In the genomic region with DNA sequence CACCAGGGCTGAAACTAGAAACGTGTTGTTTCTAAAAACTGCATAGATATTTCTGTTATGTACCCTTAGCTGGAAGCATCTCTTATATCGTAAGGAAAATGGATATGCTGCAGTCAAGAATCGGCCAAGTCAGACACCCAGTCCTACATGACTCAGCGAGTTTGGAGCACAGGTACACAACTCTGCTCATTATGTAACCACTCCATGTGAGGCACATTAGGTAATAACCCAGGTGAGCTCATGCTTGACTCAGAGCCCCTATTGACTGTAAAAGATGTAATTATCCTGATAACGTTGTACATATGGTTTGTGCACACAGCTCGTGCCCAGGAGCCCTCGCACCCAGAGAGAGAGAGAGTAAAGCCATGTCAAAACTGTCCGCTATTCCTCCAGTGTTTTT, we compare ENCODE assay signal across 26 cellular contexts.
DNase-seq lines count a peak whose midpoint lies in the region; ATAC-seq, FAIRE-seq and TF ChIP-seq lines count a peak whose summit lies in the region.
"Had no signal": no experiment of that assay in that cellular context is flagged by ENCODE, and none has a peak within 500 bp of the region (broad histone marks: within the 10 kb centered on the region; RNA-seq: fewer than 3 reads in every experiment).

No MANE protein-coding gene starts in this region.

- H3K4me3 ChIP-seq in HepG2 (replicated peaks in 1 of 3; ENCODE audit: insufficient read depth in 1 of 3, low read depth in 2 of 3, low read length in 3 of 3) (no peak overlapping the region), right lobe of liver (no peak overlapping the region), PC-3 (ENCODE audit: low read length) (no peak overlapping the region)
- H3K4me3 ChIP-seq: GM23248, K562, PC-9 had no signal

- WGBS in HepG2 (ENCODE audit: low lambda C conversion rate) = 2% methylated on average over 6 of the region's 8 CpGs
- 81% methylated on average over 5 of the region's 8 CpGs for WGBS in right lobe of liver (ENCODE audit: insufficient coverage, low coverage, low lambda C conversion rate, missing lambda C conversion rate)

- H3K27ac ChIP-seq in HepG2 (ENCODE audit: extremely low read length, insufficient read depth, low read length) (no peak overlapping the region), right lobe of liver (no peak overlapping the region), PC-3 (ENCODE audit: low read length) (no peak overlapping the region), epithelial cell of prostate (no peak overlapping the region)
- H3K27ac ChIP-seq: GM23248, PC-9 had no signal

- H3K4me2 ChIP-seq in HepG2 (ENCODE audit: low read depth, low read length) (no peak overlapping the region), PC-3 (ENCODE audit: low read length) (no peak overlapping the region)
- H3K4me2 ChIP-seq: PC-9 had no signal

- H3K27me3 ChIP-seq in HepG2 (ENCODE audit: control insufficient read depth in 1 of 2, insufficient read depth in 2 of 2, low read length in 2 of 2) (no peaks in the 10 kb centered on the region; a peak in 1 of 5 replicates), right lobe of liver (no peaks in the 10 kb centered on the region), PC-3 (ENCODE audit: low read length) (peaks cover 8% of the 10 kb centered on the region; the same call in 1 of the 2 replicates)
- H3K27me3 ChIP-seq: BE2C had no signal

- no peak overlapping the region for H2AFZ ChIP-seq in HepG2 (ENCODE audit: low read length)
- no peak overlapping the region for H2AFZ ChIP-seq in PC-3 (ENCODE audit: low read length)
- H2AFZ ChIP-seq: GM23248, PC-9 had no signal

- no peak for TF ChIP-seq EP300 in HepG2 (IDR thresholded peaks at IDR 0.05; ENCODE audit: low read depth in 2 of 2, low read length in 2 of 2)
- TF ChIP-seq EP300 in HepG2 (CRISPR knock-in tag; IDR thresholded peaks at IDR 0.05; ENCODE audit: borderline replicate concordance) = no peak

- H4K20me1 ChIP-seq in HepG2 (ENCODE audit: insufficient read depth, low read length) (no peaks in the 10 kb centered on the region), PC-3 (ENCODE audit: low read length) (no peaks in the 10 kb centered on the region)

- DNase-seq in HepG2 (ENCODE audit: low spot score) (peak; percentile 9), right lobe of liver (no peak), PC-3 (peak; percentile 8), epithelial cell of prostate (ENCODE audit: low read depth, low spot score) (peak; percentile 14), foreskin melanocyte (no peak)
- DNase-seq: BE2C; CD8-positive, alpha-beta memory T cell; GM23248; H7; Kasumi-1; MV-4-11; NCI-H1105; NCI-H1436 treated with DMSO at 0.1 percent for 48 hours; NCI-H187 treated with DMSO at 0.1 percent for 48 hours; NCI-H2107; NCI-H446 treated with DMSO at 0.1 percent for 48 hours; NCI-H526; NK-92 treated with Interleukin-12 subunit alpha and Interleukin-12 subunit beta, amount 100 ng/mL, for 24 hours; PC-9; RPMI8226; SHP77 had no signal

- no peak for TF ChIP-seq CTCF in HepG2 (CRISPR knock-in tag; IDR thresholded peaks at IDR 0.05)
- no peak for TF ChIP-seq CTCF in right lobe of liver (IDR thresholded peaks at IDR 0.05)
- TF ChIP-seq CTCF in PC-3 (conservative IDR thresholded peaks at IDR 0.05; ENCODE audit: low read depth, low read length) = no peak

- no peaks in the 10 kb centered on the region for H3K36me3 ChIP-seq in HepG2 (replicated peaks in 1 of 2; ENCODE audit: control insufficient read depth in 1 of 2, insufficient read depth in 2 of 2, low read length in 2 of 2)
- H3K36me3 ChIP-seq in right lobe of liver = no peaks in the 10 kb centered on the region
- no peaks in the 10 kb centered on the region for H3K36me3 ChIP-seq in PC-3 (ENCODE audit: low read depth, low read length)
- H3K36me3 ChIP-seq: BE2C had no signal

- H3K36me3 Mint-ChIP-seq in stimulated activated memory B cell treated with anti-CD40 and anti-IgM and Interleukin-4, amounts not matched to agents 10 μg/mL and 1 μg/mL and 100 μg/mL, for 72 hours = no peaks in the 10 kb centered on the region
- H3K36me3 Mint-ChIP-seq: CD14-positive monocyte; CD8-positive, alpha-beta memory T cell had no signal

- H3K4me1 ChIP-seq in HepG2 (ENCODE audit: insufficient read depth, low read length) (no peaks in the 10 kb centered on the region), right lobe of liver (no peaks in the 10 kb centered on the region), PC-3 (ENCODE audit: insufficient read depth, low read length) (no peaks in the 10 kb centered on the region)

- ATAC-seq in HepG2 (no peak), right lobe of liver (no peak), PC-3 (no peak), GM19467 (IDR thresholded peaks at IDR 0.05; ENCODE audit: unreplicated experiment) (no peak), HG03520 (IDR thresholded peaks at IDR 0.05; ENCODE audit: unreplicated experiment) (no peak)
- ATAC-seq in stimulated activated memory B cell treated with anti-CD40 and anti-IgM and Interleukin-4, amounts not matched to agents 10 μg/mL and 1 μg/mL and 100 μg/mL, for 72 hours = peak; percentile 51
- ATAC-seq: K562 had no signal

- no peaks in the 10 kb centered on the region for H3K9me3 ChIP-seq in HepG2 (ENCODE audit: low read length)
- no peaks in the 10 kb centered on the region for H3K9me3 ChIP-seq in right lobe of liver
- H3K9me3 ChIP-seq in PC-3 (ENCODE audit: low read length) = no peaks in the 10 kb centered on the region
- H3K9me3 ChIP-seq: BE2C had no signal

- CTCF ChIA-PET in HepG2 (lab: Yijun Ruan, JAX; ENCODE audit: low intra/inter-chr PET ratio, low total read pairs) = no interaction called here
- CTCF ChIA-PET in PC-3 (lab: Charles Lee) = no interaction called here

- H3K79me2 ChIP-seq in HepG2 (ENCODE audit: insufficient read depth, low read length) = no peaks in the 10 kb centered on the region
- H3K79me2 ChIP-seq in PC-3 (ENCODE audit: low read length) = no peaks in the 10 kb centered on the region

- BruUV-seq in HepG2 (replicated peaks; lab: Mats Ljungman, UMichigan) = no TSS peak
- BruUV-seq in PC-3 (replicated peaks; lab: Mats Ljungman, UMichigan) = no TSS peak

- H3K9ac ChIP-seq in HepG2 (ENCODE audit: insufficient read depth, low read depth, low read length) (no peak overlapping the region), PC-3 (ENCODE audit: low read length) (no peak overlapping the region)
- H3K9ac ChIP-seq: GM23248 had no signal

- TF ChIP-seq POLR2A in HepG2 (IDR thresholded peaks at IDR 0.05; ENCODE audit: insufficient read depth in 1 of 2, low read depth in 2 of 2, low read length in 2 of 2) (no peak), right lobe of liver (IDR thresholded peaks at IDR 0.05) (no peak)

- peaks cover 5% of the 10 kb centered on the region for H3K9me3 Mint-ChIP-seq in stimulated activated memory B cell treated with anti-CD40 and anti-IgM and Interleukin-4, amounts not matched to agents 10 μg/mL and 1 μg/mL and 100 μg/mL, for 72 hours
- H3K9me3 Mint-ChIP-seq: CD14-positive monocyte; CD8-positive, alpha-beta memory T cell had no signal

- intact Hi-C loops in HepG2 (cut with micrococcal nuclease; ENCODE audit: unreplicated experiment) (no loop called here), right lobe of liver (cut with DNase I) (no loop called here), PC-3 (cut with micrococcal nuclease) (no loop called here)

- H3F3A ChIP-seq in PC-3 (ENCODE audit: low read length, unreplicated experiment) = no peaks in the 10 kb centered on the region

- no peak for TF ChIP-seq RAD21 in HepG2 (CRISPR knock-in tag; IDR thresholded peaks at IDR 0.05)

- in situ Hi-C loops in HepG2 (cut with HindIII; ENCODE audit: extremely low pct_ligation_motif_present, low pct_unique_long_range_greater_than_20kb) = loop anchor here (25.0 kb wide), 2 partner anchors 678 to 1953 kb away; no protein-coding TSS in a partner anchor

- no peaks in the 10 kb centered on the region for H3K27me3 Mint-ChIP-seq in stimulated activated memory B cell treated with anti-CD40 and anti-IgM and Interleukin-4, amounts not matched to agents 10 μg/mL and 1 μg/mL and 100 μg/mL, for 72 hours
- H3K27me3 Mint-ChIP-seq: CD8-positive, alpha-beta memory T cell had no signal

- no peak overlapping the region for H3K27ac Mint-ChIP-seq in stimulated activated memory B cell treated with anti-CD40 and anti-IgM and Interleukin-4, amounts not matched to agents 10 μg/mL and 1 μg/mL and 100 μg/mL, for 72 hours
- H3K27ac Mint-ChIP-seq: CD8-positive, alpha-beta memory T cell had no signal

- H3K4me1 Mint-ChIP-seq in stimulated activated memory B cell treated with anti-CD40 and anti-IgM and Interleukin-4, amounts not matched to agents 10 μg/mL and 1 μg/mL and 100 μg/mL, for 72 hours = no peaks in the 10 kb centered on the region
- H3K4me1 Mint-ChIP-seq: CD14-positive monocyte had no signal

- FAIRE-seq in HepG2 (lab: Jason Lieb, UNC) = no peak
- FAIRE-seq: K562 had no signal

- POLR2A ChIA-PET in HepG2 (lab: Yijun Ruan, JAX) (interaction anchor here (0.5 kb wide), 1 partner anchor 340 kb away, joined by 3 read pairs; no protein-coding TSS in a partner anchor), PC-3 (lab: Charles Lee; ENCODE audit: unreplicated experiment) (no interaction called here)

- H3K4me3 Mint-ChIP-seq in stimulated activated memory B cell treated with anti-CD40 and anti-IgM and Interleukin-4, amounts not matched to agents 10 μg/mL and 1 μg/mL and 100 μg/mL, for 72 hours = no peak overlapping the region
- H3K4me3 Mint-ChIP-seq: CD14-positive monocyte; CD8-positive, alpha-beta memory T cell had no signal

- H3K9me2 ChIP-seq in PC-3 (replicated peaks; ENCODE audit: low read length) = no peaks in the 10 kb centered on the region

TF ChIP-seq in HepG2, 621 proteins besides CTCF, POLR2A, EP300 and RAD21 (continues in another document):
- TF ChIP-seq SMC3 (IDR thresholded peaks at IDR 0.05; ENCODE audit: low read length) (no peak), ZNF136 (CRISPR knock-in tag; IDR thresholded peaks at IDR 0.05; ENCODE audit: low read depth) (no peak), HDAC6 (IDR thresholded peaks at IDR 0.05; ENCODE audit: low read depth, low read length) (no peak), SOX6 (IDR thresholded peaks at IDR 0.05) (no peak), SOX6 (CRISPR knock-in tag; IDR thresholded peaks at IDR 0.05) (no peak), PHB2 (IDR thresholded peaks at IDR 0.05; ENCODE audit: partially characterized antibody) (no peak)
- TF ChIP-seq, protein P1, sequence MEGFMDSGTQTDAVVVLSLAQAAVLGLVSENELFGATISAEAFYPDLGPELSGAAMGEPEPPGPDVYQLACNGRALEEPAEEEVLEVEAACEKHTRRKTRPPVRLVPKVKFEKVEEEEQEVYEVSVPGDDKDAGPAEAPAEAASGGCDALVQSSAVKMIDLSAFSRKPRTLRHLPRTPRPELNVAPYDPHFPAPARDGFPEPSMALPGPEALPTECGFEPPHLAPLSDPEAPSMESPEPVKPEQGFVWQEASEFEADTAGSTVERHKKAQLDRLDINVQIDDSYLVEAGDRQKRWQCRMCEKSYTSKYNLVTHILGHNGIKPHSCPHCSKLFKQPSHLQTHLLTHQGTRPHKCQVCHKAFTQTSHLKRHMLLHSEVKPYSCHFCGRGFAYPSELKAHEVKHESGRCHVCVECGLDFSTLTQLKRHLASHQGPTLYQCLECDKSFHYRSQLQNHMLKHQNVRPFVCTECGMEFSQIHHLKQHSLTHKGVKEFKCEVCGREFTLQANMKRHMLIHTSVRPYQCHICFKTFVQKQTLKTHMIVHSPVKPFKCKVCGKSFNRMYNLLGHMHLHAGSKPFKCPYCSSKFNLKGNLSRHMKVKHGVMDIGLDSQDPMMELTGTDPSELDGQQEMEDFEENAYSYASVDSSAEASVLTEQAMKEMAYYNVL (CRISPR knock-in tag; IDR thresholded peaks at IDR 0.05; ENCODE audit: borderline replicate concordance) = no peak

Comparison
In these comparisons a context has a peak if more than half of its experiments do, and no peak if none do; other contexts are left out.
1. DNase-seq: peak in HepG2 (single experiment), PC-3 (single experiment) and epithelial cell of prostate (single experiment); none in right lobe of liver (0 of 3) and foreskin melanocyte (single experiment).